Comparison of ENCODE assay signal across 1 cellular context in the genomic region with DNA sequence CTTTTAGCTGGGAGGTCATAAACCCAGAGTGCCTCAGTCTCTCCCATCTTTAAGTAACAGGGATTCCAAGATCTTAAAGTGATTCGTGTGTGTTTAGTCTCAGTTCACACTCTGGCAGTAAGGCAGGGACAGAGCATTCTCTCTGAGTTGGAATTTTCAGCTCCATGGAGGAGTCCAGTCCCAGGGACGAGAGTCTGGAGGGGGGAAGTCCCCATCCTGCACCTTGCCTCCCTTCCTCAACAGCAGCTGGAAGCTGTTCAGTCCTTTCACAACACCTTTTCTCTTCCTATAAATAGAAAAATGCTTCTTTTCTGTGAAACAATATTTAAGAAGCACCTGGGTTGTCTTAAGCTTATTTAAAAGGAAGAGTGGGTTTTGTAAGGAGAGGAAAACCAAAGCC.
TF ChIP-seq lines count a peak whose summit lies in the region.

No MANE protein-coding gene starts in this region.

TF ChIP-seq in HepG2, 621 proteins besides CTCF, POLR2A, EP300 and RAD21:
- TF ChIP-seq SP2 (CRISPR knock-in tag; IDR thresholded peaks at IDR 0.05), result no peak
- TF ChIP-seq JUNB (CRISPR knock-in tag; IDR thresholded peaks at IDR 0.05; ENCODE audit: borderline replicate concordance), result no peak
- TF ChIP-seq ZNF546 (CRISPR knock-in tag; conservative IDR thresholded peaks at IDR 0.05), result no peak
- no peak for TF ChIP-seq ISX (CRISPR knock-in tag; conservative IDR thresholded peaks at IDR 0.05)
- TF ChIP-seq POLR2AphosphoS5 (IDR thresholded peaks at IDR 0.05; ENCODE audit: low read depth, low read length), result no peak
- TF ChIP-seq, protein P1, sequence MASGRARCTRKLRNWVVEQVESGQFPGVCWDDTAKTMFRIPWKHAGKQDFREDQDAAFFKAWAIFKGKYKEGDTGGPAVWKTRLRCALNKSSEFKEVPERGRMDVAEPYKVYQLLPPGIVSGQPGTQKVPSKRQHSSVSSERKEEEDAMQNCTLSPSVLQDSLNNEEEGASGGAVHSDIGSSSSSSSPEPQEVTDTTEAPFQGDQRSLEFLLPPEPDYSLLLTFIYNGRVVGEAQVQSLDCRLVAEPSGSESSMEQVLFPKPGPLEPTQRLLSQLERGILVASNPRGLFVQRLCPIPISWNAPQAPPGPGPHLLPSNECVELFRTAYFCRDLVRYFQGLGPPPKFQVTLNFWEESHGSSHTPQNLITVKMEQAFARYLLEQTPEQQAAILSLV (CRISPR knock-in tag; IDR thresholded peaks at IDR 0.05; ENCODE audit: borderline replicate concordance), result no peak
- TF ChIP-seq, protein P2, sequence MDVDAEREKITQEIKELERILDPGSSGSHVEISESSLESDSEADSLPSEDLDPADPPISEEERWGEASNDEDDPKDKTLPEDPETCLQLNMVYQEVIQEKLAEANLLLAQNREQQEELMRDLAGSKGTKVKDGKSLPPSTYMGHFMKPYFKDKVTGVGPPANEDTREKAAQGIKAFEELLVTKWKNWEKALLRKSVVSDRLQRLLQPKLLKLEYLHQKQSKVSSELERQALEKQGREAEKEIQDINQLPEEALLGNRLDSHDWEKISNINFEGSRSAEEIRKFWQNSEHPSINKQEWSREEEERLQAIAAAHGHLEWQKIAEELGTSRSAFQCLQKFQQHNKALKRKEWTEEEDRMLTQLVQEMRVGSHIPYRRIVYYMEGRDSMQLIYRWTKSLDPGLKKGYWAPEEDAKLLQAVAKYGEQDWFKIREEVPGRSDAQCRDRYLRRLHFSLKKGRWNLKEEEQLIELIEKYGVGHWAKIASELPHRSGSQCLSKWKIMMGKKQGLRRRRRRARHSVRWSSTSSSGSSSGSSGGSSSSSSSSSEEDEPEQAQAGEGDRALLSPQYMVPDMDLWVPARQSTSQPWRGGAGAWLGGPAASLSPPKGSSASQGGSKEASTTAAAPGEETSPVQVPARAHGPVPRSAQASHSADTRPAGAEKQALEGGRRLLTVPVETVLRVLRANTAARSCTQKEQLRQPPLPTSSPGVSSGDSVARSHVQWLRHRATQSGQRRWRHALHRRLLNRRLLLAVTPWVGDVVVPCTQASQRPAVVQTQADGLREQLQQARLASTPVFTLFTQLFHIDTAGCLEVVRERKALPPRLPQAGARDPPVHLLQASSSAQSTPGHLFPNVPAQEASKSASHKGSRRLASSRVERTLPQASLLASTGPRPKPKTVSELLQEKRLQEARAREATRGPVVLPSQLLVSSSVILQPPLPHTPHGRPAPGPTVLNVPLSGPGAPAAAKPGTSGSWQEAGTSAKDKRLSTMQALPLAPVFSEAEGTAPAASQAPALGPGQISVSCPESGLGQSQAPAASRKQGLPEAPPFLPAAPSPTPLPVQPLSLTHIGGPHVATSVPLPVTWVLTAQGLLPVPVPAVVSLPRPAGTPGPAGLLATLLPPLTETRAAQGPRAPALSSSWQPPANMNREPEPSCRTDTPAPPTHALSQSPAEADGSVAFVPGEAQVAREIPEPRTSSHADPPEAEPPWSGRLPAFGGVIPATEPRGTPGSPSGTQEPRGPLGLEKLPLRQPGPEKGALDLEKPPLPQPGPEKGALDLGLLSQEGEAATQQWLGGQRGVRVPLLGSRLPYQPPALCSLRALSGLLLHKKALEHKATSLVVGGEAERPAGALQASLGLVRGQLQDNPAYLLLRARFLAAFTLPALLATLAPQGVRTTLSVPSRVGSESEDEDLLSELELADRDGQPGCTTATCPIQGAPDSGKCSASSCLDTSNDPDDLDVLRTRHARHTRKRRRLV (CRISPR knock-in tag; IDR thresholded peaks at IDR 0.05), result no peak
- no peak for TF ChIP-seq FOXP1 (IDR thresholded peaks at IDR 0.05)
- TF ChIP-seq FOXP1 (CRISPR knock-in tag; IDR thresholded peaks at IDR 0.05), result no peak
- no peak for TF ChIP-seq CBFB (CRISPR knock-in tag; IDR thresholded peaks at IDR 0.05)
- no peak for TF ChIP-seq SNAI1 (CRISPR knock-in tag; IDR thresholded peaks at IDR 0.05; ENCODE audit: borderline replicate concordance)
- no peak for TF ChIP-seq SPEN (CRISPR knock-in tag; IDR thresholded peaks at IDR 0.05; ENCODE audit: low read depth)
- no peak for TF ChIP-seq ZNF879 (CRISPR knock-in tag; IDR thresholded peaks at IDR 0.05)
